ENCODE assay signal across 9 cellular contexts in genomic region chr2:241317391-241317790, GRCh38. TPM values are rescaled to one million over a fixed set of nuclear protein-coding genes. Genes with fewer than 3 reads are reported as not detected.
A peak's percentile ranks its signal among the peaks of the same experiment; 100 is the strongest.
DNase-seq lines count a peak whose midpoint lies in the region; ATAC-seq and TF ChIP-seq lines count a peak whose summit lies in the region.
"Had no signal": no experiment of that assay in that cellular context is flagged by ENCODE, and none has a peak within 500 bp of the region (broad histone marks: within the 10 kb centered on the region; RNA-seq: fewer than 3 reads in every experiment).

No MANE protein-coding gene starts in this region.

- H3K36me3 ChIP-seq in iPS-18a (ENCODE audit: control insufficient read depth, low read depth, low read length), result peaks cover 6% of the 10 kb centered on the region
- H3K36me3 ChIP-seq in suprapubic skin, result no peaks in the 10 kb centered on the region

- peaks cover 70% of the 10 kb centered on the region for H3K4me1 Mint-ChIP-seq in activated T-cell treated with anti-CD3 and anti-CD28 coated beads, Interleukin-2, amount 50 U/mL, for 4 hours (ENCODE audit: low read depth)
- H3K4me1 Mint-ChIP-seq in WTC11, result peaks cover 65% of the 10 kb centered on the region

- no peaks in the 10 kb centered on the region for H3K9me3 ChIP-seq in iPS-18a (ENCODE audit: control insufficient read depth, low read depth, low read length)
- H3K9me3 ChIP-seq in suprapubic skin, result no peaks in the 10 kb centered on the region

- H3K27me3 Mint-ChIP-seq in activated T-cell treated with anti-CD3 and anti-CD28 coated beads, Interleukin-2, amount 50 U/mL, for 4 hours (ENCODE audit: low read depth), result no peaks in the 10 kb centered on the region
- H3K27me3 Mint-ChIP-seq in WTC11 (ENCODE audit: low read depth), result no peaks in the 10 kb centered on the region

- peaks cover 33% of the 10 kb centered on the region for H3K4me1 ChIP-seq in iPS-18a (ENCODE audit: control insufficient read depth, low read depth, low read length)
- peaks cover 78% of the 10 kb centered on the region for H3K4me1 ChIP-seq in suprapubic skin

- peaks cover 24% of the 10 kb centered on the region for H3K36me3 Mint-ChIP-seq in activated T-cell treated with anti-CD3 and anti-CD28 coated beads, Interleukin-2, amount 50 U/mL, for 4 hours (ENCODE audit: insufficient read depth)
- H3K36me3 Mint-ChIP-seq in WTC11, result peaks cover 13% of the 10 kb centered on the region

- H3K4me3 ChIP-seq in iPS-18a (ENCODE audit: low read length), result peak overlapping the region; percentile 92
- H3K4me3 ChIP-seq in suprapubic skin, result peak overlapping the region; percentile 80

- POLR2A ChIA-PET in WTC11 (lab: Charles Lee), result no interaction called here

- H3K9ac ChIP-seq in iPS-18a (ENCODE audit: low read length), result peak overlapping the region; percentile 89

- H3K27me3 ChIP-seq in iPS-18a (ENCODE audit: control insufficient read depth, insufficient read depth, low read length) (no peaks in the 10 kb centered on the region), suprapubic skin (no peaks in the 10 kb centered on the region)

- ATAC-seq in activated T-cell treated with anti-CD3 and anti-CD28 coated beads, Interleukin-2, amount 50 U/mL, for 4 hours, result no peak
- ATAC-seq in WTC11, result no peak
- no peak for ATAC-seq in GM21515 (IDR thresholded peaks at IDR 0.05; ENCODE audit: unreplicated experiment)

- peak overlapping the region; percentile 61; the same call in 1 of the 2 replicates for H3K27ac Mint-ChIP-seq in WTC11

- TF ChIP-seq POLR2A in suprapubic skin (IDR thresholded peaks at IDR 0.05), result no peak

- CTCF ChIA-PET in WTC11 (lab: Charles Lee), result no interaction called here

- no peaks in the 10 kb centered on the region for H3K9me3 Mint-ChIP-seq in activated T-cell treated with anti-CD3 and anti-CD28 coated beads, Interleukin-2, amount 50 U/mL, for 4 hours
- H3K9me3 Mint-ChIP-seq in WTC11, result no peaks in the 10 kb centered on the region

- peak overlapping the region; percentile 96 for H3K4me3 Mint-ChIP-seq in activated T-cell treated with anti-CD3 and anti-CD28 coated beads, Interleukin-2, amount 50 U/mL, for 4 hours
- H3K4me3 Mint-ChIP-seq in WTC11, result peak overlapping the region; percentile 99

- 50% methylated on average over 4 of the region's 4 CpGs for WGBS in suprapubic skin

- no peak for DNase-seq in activated T-cell treated with anti-CD3 and anti-CD28 coated beads, Interleukin-2, amount 50 U/mL, for 4 hours
- no peak for DNase-seq in activated T-cell treated with anti-CD3 and anti-CD28 coated beads, Interleukin-2, amount 50 U/mL, for 48 hours
- DNase-seq in WTC11 (ENCODE audit: low spot score) (no peak), suprapubic skin (ENCODE audit: low spot score in 2 of 2) (no peak), DMS114 treated with DMSO at 0.1 percent for 48 hours (lab: John Stamatoyannopoulos, UW; ENCODE audit: unreplicated experiment) (no peak), NCI-H526 treated with DMSO at 0.1 percent for 48 hours (lab: John Stamatoyannopoulos, UW) (no peak)
- DNase-seq: substantia nigra had no signal

- H3K27ac ChIP-seq in iPS-18a (ENCODE audit: low read length), result no peak overlapping the region
- no peak overlapping the region for H3K27ac ChIP-seq in suprapubic skin

- TF ChIP-seq CTCF in WTC11 (IDR thresholded peaks at IDR 0.05) (no peak), suprapubic skin (IDR thresholded peaks at IDR 0.05) (no peak)

- no peak for TF ChIP-seq EP300 in suprapubic skin (IDR thresholded peaks at IDR 0.05)

TF ChIP-seq in WTC11, 78 proteins besides CTCF, POLR2A, EP300 and RAD21:
- TF ChIP-seq ZNF281 (CRISPR knock-in tag; IDR thresholded peaks at IDR 0.05) (no peak), ZNF138 (CRISPR knock-in tag; conservative IDR thresholded peaks at IDR 0.05) (no peak), ZNF232 (CRISPR knock-in tag; IDR thresholded peaks at IDR 0.05) (no peak), CDX4 (CRISPR knock-in tag; IDR thresholded peaks at IDR 0.05; ENCODE audit: borderline replicate concordance) (no peak), ESRRA (CRISPR knock-in tag; IDR thresholded peaks at IDR 0.05; ENCODE audit: borderline replicate concordance) (no peak), PREB (CRISPR knock-in tag; IDR thresholded peaks at IDR 0.05; ENCODE audit: borderline replicate concordance) (no peak), CBFB (CRISPR knock-in tag; IDR thresholded peaks at IDR 0.05; ENCODE audit: low read depth) (no peak), JAZF1 (CRISPR knock-in tag; IDR thresholded peaks at IDR 0.05) (no peak), ZMAT4 (CRISPR knock-in tag; IDR thresholded peaks at IDR 0.05) (no peak)

RNA-seq across cellular contexts. Expression of gene SEPTIN2, which starts 1.7 kb away (rescaled TPM):
- total RNA-seq in activated T-cell treated with anti-CD3 and anti-CD28 coated beads, Interleukin-2, amount 50 U/mL, for 4 hours, result 100 to 1,000 TPM; 185 to 215 (median 189) TPM
- total RNA-seq in WTC11 (2021) (347 to 354 TPM (median 353 TPM) in 3 replicates), suprapubic skin (100 to 1,000 TPM; 126 to 233 (median 165) TPM)

RNA-seq across cellular contexts. Expression of gene HDLBP, which starts 1.9 kb away (rescaled TPM):
- 100 to 1,000 TPM; 231 to 270 (median 257) TPM for total RNA-seq in activated T-cell treated with anti-CD3 and anti-CD28 coated beads, Interleukin-2, amount 50 U/mL, for 4 hours
- total RNA-seq in WTC11 (2021), result 330 to 368 TPM (median 346 TPM) in 3 replicates
- total RNA-seq in suprapubic skin, result 100 to 1,000 TPM; 263 to 400 (median 287) TPM

RNA-seq across cellular contexts. Expression of gene FARP2, which starts 38.7 kb away (rescaled TPM):
- 10 to 100 TPM; 29.5 to 35.6 (median 30.3) TPM for total RNA-seq in activated T-cell treated with anti-CD3 and anti-CD28 coated beads, Interleukin-2, amount 50 U/mL, for 4 hours
- total RNA-seq in WTC11 (2021), result 28.2 to 37.8 TPM (median 33.6 TPM) in 3 replicates
- total RNA-seq in suprapubic skin, result 100 to 1,000 TPM in 2 of 4 donors, 10 to 100 TPM in 2; 70.0 to 185 (median 95.5) TPM
